ENCODE assay signal across 18 cellular contexts in the genomic region with DNA sequence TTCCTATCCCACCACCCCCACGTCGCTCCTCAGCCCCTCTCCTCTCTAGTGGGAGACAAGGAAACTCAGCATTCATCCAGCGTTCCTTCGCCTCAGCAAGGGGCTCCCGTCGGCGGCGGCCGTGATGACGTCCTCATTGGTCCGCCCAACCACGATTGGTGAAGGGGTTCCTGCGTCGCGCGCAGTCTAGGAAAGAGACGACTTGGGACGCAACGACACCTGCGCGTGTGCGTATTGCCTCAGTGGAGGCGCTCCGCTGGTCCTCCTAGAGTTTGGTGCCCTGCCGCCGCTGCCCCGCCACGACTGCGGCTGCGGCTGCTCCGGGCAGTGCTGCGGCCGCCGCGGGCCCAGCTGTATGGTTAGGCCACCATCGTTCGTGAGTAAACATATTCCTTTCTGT. TPM values are rescaled to one million over a fixed set of nuclear protein-coding genes. Genes with fewer than 3 reads are reported as not detected.
DNase-seq lines count a peak whose midpoint lies in the region; ATAC-seq, FAIRE-seq and TF ChIP-seq lines count a peak whose summit lies in the region.
"Had no signal": no experiment of that assay in that cellular context is flagged by ENCODE, and none has a peak within 500 bp of the region (broad histone marks: within the 10 kb centered on the region; RNA-seq: fewer than 3 reads in every experiment).

No MANE protein-coding gene starts in this region.

- FAIRE-seq in HTR-8/SVneo (lab: Jason Lieb, UNC), result peak; percentile 72
- FAIRE-seq in GM12891 (lab: Jason Lieb, UNC), result no peak
- FAIRE-seq: endometrium had no signal

- H2AFZ ChIP-seq in GM23338, result no peak overlapping the region

- intact Hi-C loops in upper lobe of right lung (cut with DNase I), result no loop called here

- no peak overlapping the region for H3K27ac Mint-ChIP-seq in stimulated activated naive CD8-positive, alpha-beta T cell treated with anti-CD3 and anti-CD28 coated beads, Interleukin-15, Interleukin-2, amounts not matched to agents 100 ng/mL and 50 ng/mL, for 24 hours
- H3K27ac Mint-ChIP-seq in GM23338, result no peak overlapping the region
- H3K27ac Mint-ChIP-seq: activated naive CD8-positive, alpha-beta T cell; brain had no signal

- H3K4me2 ChIP-seq in GM23338, result no peak overlapping the region

- H3K27me3 ChIP-seq in upper lobe of right lung (no peaks in the 10 kb centered on the region), GM23338 (ENCODE audit: insufficient read depth) (no peaks in the 10 kb centered on the region)
- H3K27me3 ChIP-seq: left lung had no signal

- no peak overlapping the region for H3K27ac ChIP-seq in upper lobe of right lung
- H3K27ac ChIP-seq in GM23338 (ENCODE audit: low read depth), result no peak overlapping the region
- H3K27ac ChIP-seq: left lung, skin epidermis had no signal

- H3K9me3 Mint-ChIP-seq in stimulated activated naive CD8-positive, alpha-beta T cell treated with anti-CD3 and anti-CD28 coated beads, Interleukin-15, Interleukin-2, amounts not matched to agents 100 ng/mL and 50 ng/mL, for 24 hours, result peaks cover 7% of the 10 kb centered on the region
- no peaks in the 10 kb centered on the region; the same call in 2 of the 3 replicates for H3K9me3 Mint-ChIP-seq in GM23338

- no peaks in the 10 kb centered on the region for H3K36me3 ChIP-seq in upper lobe of right lung
- no peaks in the 10 kb centered on the region for H3K36me3 ChIP-seq in GM23338 (ENCODE audit: insufficient read depth)
- H3K36me3 ChIP-seq: left lung had no signal

- TF ChIP-seq POLR2A in GM12891 (IDR thresholded peaks at IDR 0.05; ENCODE audit: low read depth, low read length), result no peak

- H3K4me3 Mint-ChIP-seq in stimulated activated naive CD8-positive, alpha-beta T cell treated with anti-CD3 and anti-CD28 coated beads, Interleukin-15, Interleukin-2, amounts not matched to agents 100 ng/mL and 50 ng/mL, for 24 hours, result peak overlapping the region; percentile 63
- H3K4me3 Mint-ChIP-seq in GM23338, result no peak overlapping the region
- H3K4me3 Mint-ChIP-seq: activated naive CD8-positive, alpha-beta T cell; brain had no signal

- H3K4me1 ChIP-seq in upper lobe of right lung (no peaks in the 10 kb centered on the region), GM23338 (ENCODE audit: insufficient read depth) (no peaks in the 10 kb centered on the region)
- H3K4me1 ChIP-seq: left lung had no signal

- DNase-seq in stimulated activated naive CD8-positive, alpha-beta T cell treated with anti-CD3 and anti-CD28 coated beads, Interleukin-15, Interleukin-2, amounts not matched to agents 100 U/mL and 50 U/mL, for 24 hours, result no peak
- DNase-seq in HTR-8/SVneo (ENCODE audit: insufficient read length, low spot score) (no peak), dermis blood vessel endothelial cell (peak; percentile 59), upper lobe of right lung (no peak), GM23338 (ENCODE audit: low spot score) (no peak), GM12891 (ENCODE audit: insufficient read length, low spot score) (no peak), NCI-H1436 treated with DMSO at 0.1 percent for 48 hours (lab: John Stamatoyannopoulos, UW) (no peak)
- DNase-seq: cortex of kidney; mucosa of descending colon; NCI-H1436; NCI-H526; stimulated activated CD4-positive, alpha-beta T cell treated with anti-CD3 and anti-CD28 coated beads, Interleukin-2, amount 100 ng/mL, for 24 hours had no signal

- ATAC-seq in stimulated activated naive CD8-positive, alpha-beta T cell treated with anti-CD3 and anti-CD28 coated beads, Interleukin-15, Interleukin-2, amounts not matched to agents 100 U/mL and 50 U/mL, for 24 hours, result no peak
- ATAC-seq in upper lobe of right lung (peak; percentile 26), GM23338 (no peak)
- ATAC-seq: left lung, mucosa of descending colon had no signal

- no peaks in the 10 kb centered on the region for H3K79me2 ChIP-seq in GM23338 (replicated peaks; ENCODE audit: insufficient read depth)

- no peaks in the 10 kb centered on the region for H3K4me1 Mint-ChIP-seq in stimulated activated naive CD8-positive, alpha-beta T cell treated with anti-CD3 and anti-CD28 coated beads, Interleukin-15, Interleukin-2, amounts not matched to agents 100 ng/mL and 50 ng/mL, for 24 hours (ENCODE audit: low read depth)
- no peaks in the 10 kb centered on the region for H3K4me1 Mint-ChIP-seq in GM23338
- H3K4me1 Mint-ChIP-seq: brain had no signal

- H3K4me3 ChIP-seq in upper lobe of right lung (no peak overlapping the region), GM23338 (no peak overlapping the region)
- H3K4me3 ChIP-seq: left lung, mucosa of descending colon had no signal

- peaks cover 9% of the 10 kb centered on the region for H3K36me3 Mint-ChIP-seq in stimulated activated naive CD8-positive, alpha-beta T cell treated with anti-CD3 and anti-CD28 coated beads, Interleukin-15, Interleukin-2, amounts not matched to agents 100 ng/mL and 50 ng/mL, for 24 hours (ENCODE audit: low read depth)
- H3K36me3 Mint-ChIP-seq in GM23338 (ENCODE audit: low read depth), result peaks cover 9% of the 10 kb centered on the region

- peaks cover 8% of the 10 kb centered on the region for H3K9me3 ChIP-seq in upper lobe of right lung
- H3K9me3 ChIP-seq: mucosa of descending colon had no signal

- H3K9me2 ChIP-seq in GM23338 (ENCODE audit: insufficient read depth), result no peaks in the 10 kb centered on the region

- H4K20me1 ChIP-seq in GM23338 (replicated peaks; ENCODE audit: insufficient read depth), result no peaks in the 10 kb centered on the region

- no peaks in the 10 kb centered on the region for H3F3A ChIP-seq in GM23338 (replicated peaks; ENCODE audit: low read depth)

- peaks cover 4% of the 10 kb centered on the region for H3K27me3 Mint-ChIP-seq in stimulated activated naive CD8-positive, alpha-beta T cell treated with anti-CD3 and anti-CD28 coated beads, Interleukin-15, Interleukin-2, amounts not matched to agents 100 ng/mL and 50 ng/mL, for 24 hours
- H3K27me3 Mint-ChIP-seq in GM23338 (ENCODE audit: insufficient read depth, low read depth, poor library complexity), result no peaks in the 10 kb centered on the region
- H3K27me3 Mint-ChIP-seq: activated naive CD8-positive, alpha-beta T cell had no signal

- TF ChIP-seq CTCF in upper lobe of right lung (IDR thresholded peaks at IDR 0.05), result no peak
- no peak for TF ChIP-seq CTCF in GM23338 (conservative IDR thresholded peaks at IDR 0.05; ENCODE audit: low read depth in 2 of 2)

TF ChIP-seq in GM23338, 12 proteins besides CTCF, POLR2A, EP300 and RAD21 (continues in another document):
- TF ChIP-seq JUNB (IDR thresholded peaks at IDR 0.05; ENCODE audit: unreplicated experiment) (no peak), NANOG (IDR thresholded peaks at IDR 0.05; ENCODE audit: borderline replicate concordance) (no peak)

TF ChIP-seq in GM12891, 5 proteins besides CTCF, POLR2A, EP300 and RAD21:
- TF ChIP-seq PAX5 (IDR thresholded peaks at IDR 0.05; ENCODE audit: insufficient read depth, low read length, severe bottlenecking) (no peak), POLR2AphosphoS5 (IDR thresholded peaks at IDR 0.05; ENCODE audit: low read depth, low read length) (no peak), TAF1 (IDR thresholded peaks at IDR 0.05; ENCODE audit: low read depth, low read length) (no peak), POU2F2 (IDR thresholded peaks at IDR 0.05; ENCODE audit: low read depth, low read length) (no peak), SPI1 (IDR thresholded peaks at IDR 0.05; ENCODE audit: low read depth, low read length) (no peak)

RNA-seq across cellular contexts. Expression of a gene that starts 56.6 kb away (rescaled TPM):
- under 0.01 and 0.23 TPM in 2 replicates for total RNA-seq in dermis blood vessel endothelial cell
- total RNA-seq in upper lobe of right lung, result 0.38 TPM
- 0.43 and 4.3 TPM in 2 replicates for total RNA-seq in GM23338 (2014; rRNA removed; shearing (Covaris generic))
- polyA plus RNA-seq in GM23338 (2016; fragmentation: Nextera tagmentation; extraction: Ambion mirVana), result 0.37 and 0.83 TPM in 2 replicates
- 0.26 TPM for polyA plus RNA-seq in GM12891 (2012; ENCODE audit: low read depth, missing spikeins)
